9 cellular contexts compared by ENCODE assay signal in the genomic region with DNA sequence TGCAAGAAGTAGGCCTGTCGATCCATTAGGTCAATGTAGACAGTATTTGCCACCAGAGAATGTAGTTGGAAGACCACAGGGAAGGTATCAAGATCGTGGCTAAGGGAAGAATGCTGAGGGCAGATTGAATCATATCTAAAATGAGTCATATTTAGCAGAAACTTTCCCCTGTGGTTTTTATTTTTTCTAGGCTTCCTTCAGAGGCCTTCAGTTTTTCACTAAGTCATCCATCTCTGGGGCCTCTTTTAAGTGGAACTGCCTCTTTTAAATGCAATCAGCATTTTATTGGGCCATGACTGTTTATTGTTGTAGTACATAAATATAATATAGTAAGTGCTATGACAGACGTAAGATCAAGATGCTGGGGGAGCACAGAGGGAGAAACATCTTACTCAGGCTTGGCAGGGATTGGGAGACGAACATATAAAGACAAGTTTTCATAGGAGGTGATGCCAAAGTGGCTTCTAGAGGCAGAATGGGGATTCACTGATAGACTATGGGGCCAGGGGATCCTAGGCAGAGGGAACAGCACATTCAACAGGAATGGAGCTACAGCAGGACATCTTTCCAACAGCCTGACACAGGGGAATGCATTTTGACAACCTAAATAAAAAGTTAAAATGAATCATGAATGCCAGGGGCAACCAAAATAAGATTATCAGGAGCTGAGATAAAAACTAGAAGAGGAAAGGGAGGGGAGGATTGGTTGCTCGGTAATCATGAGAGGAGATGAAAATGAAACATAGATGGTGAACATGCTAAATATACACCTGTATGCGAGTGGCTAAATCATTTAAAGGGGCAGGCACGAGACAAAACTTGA. TPM values are rescaled to one million over a fixed set of nuclear protein-coding genes. Genes with fewer than 3 reads are reported as not detected.
A peak's percentile ranks its signal among the peaks of the same experiment; 100 is the strongest.
DNase-seq lines count a peak whose midpoint lies in the region; ATAC-seq and TF ChIP-seq lines count a peak whose summit lies in the region.
"Had no signal": no experiment of that assay in that cellular context is flagged by ENCODE, and none has a peak within 500 bp of the region (broad histone marks: within the 10 kb centered on the region; RNA-seq: fewer than 3 reads in every experiment).

No MANE protein-coding gene starts in this region.

- H3K27ac ChIP-seq in MM.1S (ENCODE audit: low read length) (peak overlapping the region; percentile 74; the same call in 1 of the 2 replicates), fibroblast of lung (ENCODE audit: insufficient read depth, low read length) (peak overlapping the region; percentile 60)
- H3K27ac ChIP-seq: gastroesophageal sphincter had no signal

- H3K9me2 ChIP-seq in MM.1S (replicated peaks; ENCODE audit: insufficient read depth, low read length) = no peaks in the 10 kb centered on the region

- H3K79me2 ChIP-seq in MM.1S (ENCODE audit: low read length) = no peaks in the 10 kb centered on the region
- no peaks in the 10 kb centered on the region for H3K79me2 ChIP-seq in fibroblast of lung (ENCODE audit: control insufficient read depth, insufficient read depth, low read length)

- H3K27me3 ChIP-seq in MM.1S (replicated peaks; ENCODE audit: insufficient read depth, low read length) = no peaks in the 10 kb centered on the region
- no peaks in the 10 kb centered on the region for H3K27me3 ChIP-seq in fibroblast of lung (ENCODE audit: control insufficient read depth, insufficient read depth, low read length)
- H3K27me3 ChIP-seq: gastroesophageal sphincter had no signal

- peaks cover 11% of the 10 kb centered on the region for H3F3A ChIP-seq in MM.1S (ENCODE audit: insufficient read depth, low read length)

- no peak for TF ChIP-seq CTCF in MM.1S (IDR thresholded peaks at IDR 0.05; ENCODE audit: low read length)
- no peak for TF ChIP-seq CTCF in fibroblast of lung (conservative IDR thresholded peaks at IDR 0.05 in 1 of 2, IDR thresholded peaks at IDR 0.05 in 1 of 2; ENCODE audit: low read depth in 1 of 2, low read length in 2 of 2)

- H2AFZ ChIP-seq in MM.1S (ENCODE audit: low read length) (peak overlapping the region; percentile 86), fibroblast of lung (ENCODE audit: low read length) (peak overlapping the region; percentile 28)

- peak overlapping the region; percentile 33; the same call in 1 of the 2 replicates for H3K9ac ChIP-seq in MM.1S (ENCODE audit: low read length)
- H3K9ac ChIP-seq in fibroblast of lung (ENCODE audit: insufficient read depth, low read length) = no peak overlapping the region

- no peaks in the 10 kb centered on the region for H3K9me3 ChIP-seq in MM.1S (replicated peaks; ENCODE audit: insufficient read depth, low read length)
- no peaks in the 10 kb centered on the region for H3K9me3 ChIP-seq in fibroblast of lung (ENCODE audit: control insufficient read depth, insufficient read depth, low read depth, low read length)
- H3K9me3 ChIP-seq: gastroesophageal sphincter had no signal

- peak overlapping the region; percentile 53 for H3K4me3 ChIP-seq in MM.1S (ENCODE audit: low read length)
- no peak overlapping the region for H3K4me3 ChIP-seq in fibroblast of lung (replicated peaks in 1 of 4; ENCODE audit: control extremely low read depth in 1 of 4, insufficient read depth in 1 of 4, low read depth in 3 of 4, low read length in 4 of 4)
- H3K4me3 ChIP-seq: gastroesophageal sphincter had no signal

- peak; percentile 81 for ATAC-seq in GM21723 (IDR thresholded peaks at IDR 0.05; ENCODE audit: unreplicated experiment)
- ATAC-seq in esophagus mucosa = no peak
- ATAC-seq: gastroesophageal sphincter had no signal

- H3K36me3 ChIP-seq in MM.1S (replicated peaks; ENCODE audit: insufficient read depth, low read length) (no peaks in the 10 kb centered on the region), fibroblast of lung (ENCODE audit: control insufficient read depth, insufficient read depth, low read length) (no peaks in the 10 kb centered on the region)
- H3K36me3 ChIP-seq: gastroesophageal sphincter had no signal

- DNase-seq in EL (peak; percentile 92), MM.1S (peak; percentile 70), fibroblast of lung (ENCODE audit: low read depth in 2 of 2) (peak; percentile 95 to 96), UCSD-AML1 (lab: John Stamatoyannopoulos, UW; ENCODE audit: unreplicated experiment) (no peak), NOMO-1 (lab: John Stamatoyannopoulos, UW; ENCODE audit: unreplicated experiment in 2 of 2) (no peak), NCI-H1092 (lab: John Stamatoyannopoulos, UW) (no peak)

- H3K4me1 ChIP-seq in MM.1S (ENCODE audit: low read length) = peaks cover 11% of the 10 kb centered on the region; the same call in 1 of the 2 replicates
- H3K4me1 ChIP-seq in fibroblast of lung (ENCODE audit: control insufficient read depth, extremely low read depth, insufficient read depth, low read length) = peaks cover 9% of the 10 kb centered on the region
- H3K4me1 ChIP-seq: gastroesophageal sphincter had no signal

- H4K20me1 ChIP-seq in MM.1S (ENCODE audit: insufficient read depth, low read length) (no peaks in the 10 kb centered on the region), fibroblast of lung (ENCODE audit: control insufficient read depth, extremely low read depth, insufficient read depth, low read length) (no peaks in the 10 kb centered on the region)

- H3K4me2 ChIP-seq in MM.1S (ENCODE audit: low read depth, low read length) (peak overlapping the region; percentile 83), fibroblast of lung (ENCODE audit: extremely low read depth, insufficient read depth, low read length) (no peak overlapping the region)

RNA-seq across cellular contexts. Expression of a gene that starts 20.1 kb away (rescaled TPM):
- total RNA-seq in fibroblast of lung (not detected in 2 replicates), esophagus mucosa (not detected)
- polyA plus RNA-seq in fibroblast of lung = not detected in 2 replicates
- polyA plus RNA-seq in fibroblast of lung (2012) = not detected in 2 replicates
- not detected in 2 replicates for polyA minus RNA-seq in fibroblast of lung (ENCODE audit: low replicate concordance)
- total RNA-seq: gastroesophageal sphincter had no signal

Comparison
In these comparisons a context has a peak if more than half of its experiments do, and no peak if none do; other contexts are left out.
1. DNase-seq: peak in EL (single experiment), MM.1S (single experiment) and fibroblast of lung (2 of 2); none in UCSD-AML1 (single experiment), NOMO-1 (0 of 2) and NCI-H1092 (single experiment).